In genomic region chr2:208509586-208509985, GRCh38 we compare ENCODE assay signal across 30 cellular contexts.
"Had no signal": no experiment of that assay in that cellular context is flagged by ENCODE, and none has a peak within 500 bp of the region (broad histone marks: within the 10 kb centered on the region; RNA-seq: fewer than 3 reads in every experiment).

No MANE protein-coding gene starts in this region.

- H3K36me3 ChIP-seq: adrenal gland, ascending aorta, brain microvascular endothelial cell, breast epithelium, cardiac muscle cell had no signal

- H3K4me1 ChIP-seq: adrenal gland, ascending aorta, body of pancreas, breast epithelium had no signal

- ATAC-seq: activated naive CD4-positive, alpha-beta T cell treated with anti-CD3 and anti-CD28 coated beads, Interleukin-2, amount 50 U/mL, for 72 hours; activated naive CD8-positive, alpha-beta T cell treated with anti-CD3 and anti-CD28 coated beads, Interleukin-2, amount 50 U/mL, for 24 hours; activated T-cell treated with anti-CD3 and anti-CD28 coated beads, Interleukin-2, amount 50 U/mL, for 4 hours; activated T-cell treated with anti-CD3 and anti-CD28 coated beads, Interleukin-2, amount 50 U/mL, for 72 hours; activated T-helper 17 cell treated with anti-CD3 and anti-CD28 coated beads, Interleukin-2, amount 50 U/mL, for 72 hours; body of pancreas had no signal

- DNase-seq: activated effector memory CD4-positive, alpha-beta T cell treated with anti-CD3 and anti-CD28 coated beads, Interleukin-2, amount 50 U/mL, for 16 hours; activated effector memory CD4-positive, alpha-beta T cell treated with Interleukin-2 at 50 U/mL for 16 hours; activated gamma-delta T cell; activated gamma-delta T cell treated with Interleukin-2 at 50 U/mL for 16 hours; activated naive CD4-positive, alpha-beta T cell; activated naive CD4-positive, alpha-beta T cell treated with anti-CD3 and anti-CD28 coated beads for 36 hours; activated naive CD4-positive, alpha-beta T cell treated with anti-CD3 and anti-CD28 coated beads, Interleukin-2, amount 10 ng/mL, durations not matched to agents 7 days and 5 days; activated naive CD4-positive, alpha-beta T cell treated with anti-CD3 and anti-CD28 coated beads, Interleukin-2, amount 50 U/mL, for 16 hours; activated naive CD4-positive, alpha-beta T cell treated with Interleukin-2 at 50 U/mL for 16 hours; activated naive CD8-positive, alpha-beta T cell treated with anti-CD3 and anti-CD28 coated beads for 36 hours; activated naive CD8-positive, alpha-beta T cell treated with anti-CD3 and anti-CD28 coated beads, Interleukin-2, amount 10 ng/mL, durations not matched to agents 7 days and 5 days; activated naive CD8-positive, alpha-beta T cell treated with anti-CD3 and anti-CD28 coated beads, Interleukin-2, amount 50 U/mL, for 24 hours; activated T-cell treated with anti-CD3 and anti-CD28 coated beads, Interleukin-2, amount 50 U/mL, for 4 hours; activated T-cell treated with anti-CD3 and anti-CD28 coated beads, Interleukin-2, amount 50 U/mL, for 48 hours; activated T-cell treated with anti-CD3 and anti-CD28 coated beads, Interleukin-2, amount 50 U/mL, for 72 hours; adrenal gland; amniotic stem cell; amygdala; anterior cingulate cortex; aorta; body of pancreas; brain microvascular endothelial cell; caudate nucleus; central memory CD4-positive, alpha-beta T cell; cerebellar nuclear complex had no signal

- H3K27ac ChIP-seq: adrenal gland, ascending aorta, body of pancreas, brain microvascular endothelial cell, breast epithelium, cardiac muscle cell had no signal

- H3K27me3 ChIP-seq: adrenal gland, ascending aorta, body of pancreas, brain microvascular endothelial cell, breast epithelium, cardiac muscle cell had no signal

- H3K4me3 ChIP-seq: adrenal gland, ascending aorta, body of pancreas, breast epithelium, cardiac muscle cell had no signal

- H3K9me3 ChIP-seq: adrenal gland, ascending aorta, body of pancreas had no signal
